Comparison of ENCODE assay signal across 19 cellular contexts in the genomic region with DNA sequence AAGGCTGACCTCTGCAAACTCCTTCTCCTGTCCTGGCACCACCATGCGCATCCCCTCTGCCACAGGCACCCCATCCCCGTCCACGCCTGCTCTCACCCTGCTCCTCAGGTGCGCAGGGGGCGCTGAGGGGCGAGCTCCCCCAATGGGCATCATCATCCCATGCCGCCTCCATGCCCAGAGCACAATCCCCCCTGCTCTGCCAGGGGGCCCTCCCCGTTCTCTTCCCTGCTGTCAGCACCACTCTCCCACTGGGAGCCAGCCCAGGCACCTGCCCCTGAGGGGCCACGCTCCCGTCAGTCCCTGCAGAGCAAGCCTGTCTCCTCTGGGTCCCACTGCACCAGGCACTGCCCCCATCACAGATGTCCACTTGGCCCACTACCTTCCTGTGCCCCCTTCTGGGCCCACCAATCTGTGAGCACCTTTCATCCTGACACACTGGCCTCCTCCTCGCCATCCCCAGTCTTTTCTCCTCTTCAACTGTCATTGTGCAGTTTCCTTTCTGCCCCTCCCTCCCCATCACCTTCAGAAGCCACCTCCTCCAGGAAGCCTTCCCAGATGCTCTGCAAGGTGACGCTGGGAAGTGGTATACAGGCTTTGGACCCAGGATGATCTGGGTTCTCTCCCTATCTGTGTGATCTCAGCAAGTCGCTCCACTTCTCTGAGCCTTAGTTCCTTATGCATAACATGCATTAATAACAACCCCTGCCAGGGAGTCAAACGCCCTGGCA.
DNase-seq lines count a peak whose midpoint lies in the region; ATAC-seq and TF ChIP-seq lines count a peak whose summit lies in the region.
"Had no signal": no experiment of that assay in that cellular context is flagged by ENCODE, and none has a peak within 500 bp of the region (broad histone marks: within the 10 kb centered on the region; RNA-seq: fewer than 3 reads in every experiment).

No MANE protein-coding gene starts in this region.

- no peak overlapping the region for H3K4me3 Mint-ChIP-seq in stimulated activated naive B cell treated with anti-CD40 and anti-IgM and Interleukin-4, amounts not matched to agents 10 μg/mL and 1 μg/mL and 100 μg/mL, for 72 hours
- H3K4me3 Mint-ChIP-seq: B cell; CD4-positive, CD25-positive, alpha-beta regulatory T cell; GM23338 had no signal

- H3K4me2 ChIP-seq in mesenchymal stem cell (ENCODE audit: low read length, poor library complexity, severe bottlenecking): no peak overlapping the region
- H3K4me2 ChIP-seq: GM23338, KMS-11 had no signal

- H3K27ac ChIP-seq in HEK293 (ENCODE audit: extremely low read depth, low read depth, low read length): no peak overlapping the region
- peak overlapping the region; percentile 47 for H3K27ac ChIP-seq in RWPE2 (ENCODE audit: poor library complexity, severe bottlenecking)
- no peak overlapping the region for H3K27ac ChIP-seq in mesenchymal stem cell (ENCODE audit: low read length, poor library complexity, severe bottlenecking)
- H3K27ac ChIP-seq: KMS-11 had no signal

- no peaks in the 10 kb centered on the region for H3K36me3 ChIP-seq in HEK293 (ENCODE audit: control insufficient read depth in 2 of 2, insufficient read depth in 1 of 2, low read length in 2 of 2)
- H3K36me3 ChIP-seq in RWPE2 (ENCODE audit: low read depth): no peaks in the 10 kb centered on the region
- peaks cover 0 to 3% of the 10 kb centered on the region in 2 experiments for H3K36me3 ChIP-seq in mesenchymal stem cell (ENCODE audit: control insufficient read depth in 1 of 2, insufficient read depth in 2 of 2, low read depth in 1 of 2, low read length in 2 of 2)

- H3K36me3 Mint-ChIP-seq in stimulated activated naive B cell treated with anti-CD40 and anti-IgM and Interleukin-4, amounts not matched to agents 10 μg/mL and 1 μg/mL and 100 μg/mL, for 72 hours: no peaks in the 10 kb centered on the region
- H3K36me3 Mint-ChIP-seq: CD4-positive, CD25-positive, alpha-beta regulatory T cell had no signal

- peak overlapping the region; percentile 79 for H4K8ac ChIP-seq in mesenchymal stem cell (ENCODE audit: low read length)

- no peak for TF ChIP-seq CTCF in HEK293 (tag by site-specific recombination; IDR thresholded peaks at IDR 0.05)
- no peak for TF ChIP-seq CTCF in RWPE2 (IDR thresholded peaks at IDR 0.05; ENCODE audit: poor library complexity, severe bottlenecking)

- DNase-seq in RWPE2 (ENCODE audit: low spot score): no peak
- DNase-seq in mesenchymal stem cell: no peak
- no peak for DNase-seq in stimulated activated naive B cell treated with anti-CD40 and anti-IgM and Interleukin-4, amounts not matched to agents 10 μg/mL and 1 μg/mL and 100 μg/mL, for 72 hours
- DNase-seq in A172 (ENCODE audit: low spot score): no peak
- no peak for DNase-seq in OCI-M1 (lab: John Stamatoyannopoulos, UW)
- DNase-seq: CD4-positive, CD25-positive, alpha-beta regulatory T cell; DMS153; GDM1; MV-4-11; NCI-H187; NCI-H2107; NCI-H510A; NCI-H774; RPMI8226 had no signal

- 83% methylated on average over 14 of the region's 14 CpGs for WGBS in mesenchymal stem cell

- peaks cover 6 to 7% of the 10 kb centered on the region in 2 donors for H3K4me1 Mint-ChIP-seq in stimulated activated naive B cell treated with anti-CD40 and anti-IgM and Interleukin-4, amounts not matched to agents 10 μg/mL and 1 μg/mL and 100 μg/mL, for 72 hours
- H3K4me1 Mint-ChIP-seq: B cell had no signal

- H3K4me3 ChIP-seq in HEK293 (ENCODE audit: low read depth, low read length): no peak overlapping the region
- no peak overlapping the region for H3K4me3 ChIP-seq in RWPE2 (ENCODE audit: severe bottlenecking)
- H3K4me3 ChIP-seq in mesenchymal stem cell (ENCODE audit: insufficient read depth in 1 of 2, low read depth in 1 of 2, low read length in 2 of 2): peak overlapping the region in 1 of 2 experiments; percentile 2
- H3K4me3 ChIP-seq: GM23338 had no signal

- H3K18ac ChIP-seq in mesenchymal stem cell (ENCODE audit: low read depth in 1 of 2, low read length in 2 of 2): peak overlapping the region; percentile 42 to 82

- H3K9me3 Mint-ChIP-seq in stimulated activated naive B cell treated with anti-CD40 and anti-IgM and Interleukin-4, amounts not matched to agents 10 μg/mL and 1 μg/mL and 100 μg/mL, for 72 hours: no peaks in the 10 kb centered on the region
- H3K9me3 Mint-ChIP-seq: GM23338 had no signal

- peak overlapping the region; percentile 48 for H3K27ac Mint-ChIP-seq in stimulated activated naive B cell treated with anti-CD40 and anti-IgM and Interleukin-4, amounts not matched to agents 10 μg/mL and 1 μg/mL and 100 μg/mL, for 72 hours
- H3K27ac Mint-ChIP-seq: B cell, GM23338 had no signal

- H3K79me1 ChIP-seq in mesenchymal stem cell (replicated peaks; ENCODE audit: low read length, poor library complexity, severe bottlenecking): no peaks in the 10 kb centered on the region

- H3K4me1 ChIP-seq in HEK293 (ENCODE audit: control insufficient read depth, insufficient read depth, low read length): peaks cover 2% of the 10 kb centered on the region; the same call in 1 of the 2 replicates
- peaks cover 5% of the 10 kb centered on the region for H3K4me1 ChIP-seq in RWPE2 (ENCODE audit: insufficient read depth, poor library complexity, severe bottlenecking)
- peaks cover 24% of the 10 kb centered on the region for H3K4me1 ChIP-seq in mesenchymal stem cell (ENCODE audit: control insufficient read depth, insufficient read depth, low read depth, low read length)

- H2BK12ac ChIP-seq in mesenchymal stem cell (ENCODE audit: low read length in 2 of 2): peak overlapping the region; percentile 69 to 85

- peak overlapping the region in 1 of 2 experiments; percentile 92 for H3K14ac ChIP-seq in mesenchymal stem cell (ENCODE audit: low read length in 2 of 2)

- POLR2A ChIA-PET in HEK293 (lab: Yijun Ruan, JAX): no interaction called here

- peak overlapping the region; percentile 41 to 44 for H3K4ac ChIP-seq in mesenchymal stem cell (ENCODE audit: low read depth in 1 of 2, low read length in 2 of 2)

- CTCF ChIA-PET in HEK293 (lab: Yijun Ruan, JAX): interaction anchor here (1.6 kb wide), 1 partner anchor 13 kb away, joined by 3 read pairs; no protein-coding TSS in a partner anchor

- H3K23ac ChIP-seq in mesenchymal stem cell (ENCODE audit: low read length in 2 of 2): no peak overlapping the region

- peak overlapping the region; percentile 18 for H2AFZ ChIP-seq in mesenchymal stem cell (ENCODE audit: low read depth, low read length)

- H4K91ac ChIP-seq in mesenchymal stem cell (ENCODE audit: low read length): peak overlapping the region; percentile 15

- no peaks in the 10 kb centered on the region for H3K9me3 ChIP-seq in HEK293 (ENCODE audit: control insufficient read depth, insufficient read depth, low read depth, low read length)
- no peaks in the 10 kb centered on the region for H3K9me3 ChIP-seq in RWPE2 (ENCODE audit: severe bottlenecking)
- no peaks in the 10 kb centered on the region for H3K9me3 ChIP-seq in mesenchymal stem cell (ENCODE audit: control insufficient read depth, low read length)

- H2BK15ac ChIP-seq in mesenchymal stem cell (ENCODE audit: low read depth, poor library complexity, severe bottlenecking): peak overlapping the region; percentile 8

- no peak for ATAC-seq in RWPE2 (ENCODE audit: low read depth)
- ATAC-seq in stimulated activated naive B cell treated with anti-CD40 and anti-IgM and Interleukin-4, amounts not matched to agents 10 μg/mL and 1 μg/mL and 100 μg/mL, for 72 hours (replicated peaks): no peak
- ATAC-seq in GM18511 (IDR thresholded peaks at IDR 0.05; ENCODE audit: unreplicated experiment): no peak
- ATAC-seq: GM23338 had no signal

- no peak overlapping the region for H2AK5ac ChIP-seq in mesenchymal stem cell (ENCODE audit: low read length, severe bottlenecking)

- H3K9ac ChIP-seq in mesenchymal stem cell (ENCODE audit: low read length): no peak overlapping the region
- H3K9ac ChIP-seq: KMS-11 had no signal

- H3K27me3 Mint-ChIP-seq in stimulated activated naive B cell treated with anti-CD40 and anti-IgM and Interleukin-4, amounts not matched to agents 10 μg/mL and 1 μg/mL and 100 μg/mL, for 72 hours: peaks cover 26 to 38% of the 10 kb centered on the region in 2 donors

- H2BK5ac ChIP-seq in mesenchymal stem cell (ENCODE audit: low read depth, low read length, poor library complexity, severe bottlenecking): no peak overlapping the region

- H3K27me3 ChIP-seq in RWPE2 (ENCODE audit: insufficient read depth, poor library complexity, severe bottlenecking) (no peaks in the 10 kb centered on the region), mesenchymal stem cell (ENCODE audit: control insufficient read depth in 1 of 2, insufficient read depth in 1 of 2, low read length in 2 of 2) (peaks cover 0 to 43% of the 10 kb centered on the region in 2 experiments)

- H2BK120ac ChIP-seq in mesenchymal stem cell (ENCODE audit: low read depth, low read length): peak overlapping the region; percentile 78

TF ChIP-seq in HEK293, 187 proteins besides CTCF, POLR2A, EP300 and RAD21 (continues in another document):
- TF ChIP-seq, protein P1, sequence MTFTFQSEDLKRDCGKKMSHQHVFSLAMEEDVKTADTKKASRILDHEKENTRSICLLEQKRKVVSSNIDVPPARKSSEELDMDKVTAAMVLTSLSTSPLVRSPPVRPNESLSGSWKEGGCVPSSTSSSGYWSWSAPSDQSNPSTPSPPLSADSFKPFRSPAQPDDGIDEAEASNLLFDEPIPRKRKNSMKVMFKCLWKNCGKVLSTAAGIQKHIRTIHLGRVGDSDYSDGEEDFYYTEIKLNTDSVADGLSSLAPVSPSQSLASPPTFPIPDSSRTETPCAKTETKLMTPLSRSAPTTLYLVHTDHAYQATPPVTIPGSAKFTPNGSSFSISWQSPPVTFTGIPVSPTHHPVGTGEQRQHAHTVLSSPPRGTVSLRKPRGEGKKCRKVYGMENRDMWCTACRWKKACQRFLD (tag by site-specific recombination; IDR thresholded peaks at IDR 0.05): no peak
- TF ChIP-seq, protein P2, sequence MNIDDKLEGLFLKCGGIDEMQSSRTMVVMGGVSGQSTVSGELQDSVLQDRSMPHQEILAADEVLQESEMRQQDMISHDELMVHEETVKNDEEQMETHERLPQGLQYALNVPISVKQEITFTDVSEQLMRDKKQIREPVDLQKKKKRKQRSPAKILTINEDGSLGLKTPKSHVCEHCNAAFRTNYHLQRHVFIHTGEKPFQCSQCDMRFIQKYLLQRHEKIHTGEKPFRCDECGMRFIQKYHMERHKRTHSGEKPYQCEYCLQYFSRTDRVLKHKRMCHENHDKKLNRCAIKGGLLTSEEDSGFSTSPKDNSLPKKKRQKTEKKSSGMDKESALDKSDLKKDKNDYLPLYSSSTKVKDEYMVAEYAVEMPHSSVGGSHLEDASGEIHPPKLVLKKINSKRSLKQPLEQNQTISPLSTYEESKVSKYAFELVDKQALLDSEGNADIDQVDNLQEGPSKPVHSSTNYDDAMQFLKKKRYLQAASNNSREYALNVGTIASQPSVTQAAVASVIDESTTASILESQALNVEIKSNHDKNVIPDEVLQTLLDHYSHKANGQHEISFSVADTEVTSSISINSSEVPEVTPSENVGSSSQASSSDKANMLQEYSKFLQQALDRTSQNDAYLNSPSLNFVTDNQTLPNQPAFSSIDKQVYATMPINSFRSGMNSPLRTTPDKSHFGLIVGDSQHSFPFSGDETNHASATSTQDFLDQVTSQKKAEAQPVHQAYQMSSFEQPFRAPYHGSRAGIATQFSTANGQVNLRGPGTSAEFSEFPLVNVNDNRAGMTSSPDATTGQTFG (tag by site-specific recombination; IDR thresholded peaks at IDR 0.05; ENCODE audit: borderline replicate concordance): no peak
- TF ChIP-seq ZSCAN16 (tag by site-specific recombination; IDR thresholded peaks at IDR 0.05): no peak
